ENCODE assay signal across 11 cellular contexts in the genomic region with DNA sequence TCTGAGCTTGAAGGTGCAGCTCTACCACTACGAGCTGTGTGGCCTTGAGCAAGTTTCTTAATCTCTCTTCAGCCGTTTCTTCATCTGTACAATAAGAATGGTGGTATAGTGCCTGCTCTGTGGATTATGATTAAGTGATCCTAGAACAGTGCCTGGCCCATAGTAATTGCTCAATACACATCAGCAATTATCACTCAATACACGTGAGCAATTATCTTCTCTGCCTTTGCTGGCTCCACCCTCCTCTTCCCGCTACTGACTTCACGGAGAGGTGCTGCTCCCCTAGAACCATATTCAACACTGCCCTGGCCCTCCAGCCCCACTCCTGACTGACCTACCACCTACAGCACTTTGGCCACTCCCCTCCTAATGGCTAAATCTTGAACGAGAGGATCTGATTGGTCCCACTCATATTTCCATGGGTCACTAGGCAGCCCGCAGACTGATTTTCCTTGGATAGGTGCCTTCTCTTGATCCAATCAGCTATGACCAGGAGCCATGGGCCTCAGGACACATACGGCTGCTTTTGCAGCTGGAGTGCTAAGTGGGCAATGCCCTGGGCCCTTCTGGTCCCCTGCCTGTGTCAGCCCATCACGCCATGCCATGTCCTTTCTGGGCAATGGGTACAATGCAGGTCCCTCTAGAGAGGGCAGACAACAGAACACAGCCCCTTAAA.
DNase-seq lines count a peak whose midpoint lies in the region; ATAC-seq and TF ChIP-seq lines count a peak whose summit lies in the region.
"Had no signal": no experiment of that assay in that cellular context is flagged by ENCODE, and none has a peak within 500 bp of the region (broad histone marks: within the 10 kb centered on the region; RNA-seq: fewer than 3 reads in every experiment).

No MANE protein-coding gene starts in this region.

- no peaks in the 10 kb centered on the region for H3K4me1 ChIP-seq in breast epithelium
- peaks cover 30 to 34% of the 10 kb centered on the region in 2 donors for H3K4me1 ChIP-seq in muscle layer of duodenum (ENCODE audit: control insufficient read depth in 1 of 2, insufficient read depth in 2 of 2, low read length in 2 of 2)
- H3K4me1 ChIP-seq in upper lobe of left lung = peaks cover 36 to 68% (median 58%) of the 10 kb centered on the region in 4 donors

- peak overlapping the region; percentile 40 to 70 for H3K27ac ChIP-seq in breast epithelium
- H3K27ac ChIP-seq in cingulate gyrus (ENCODE audit: low read depth, low read length) = peak overlapping the region; percentile 79
- H3K27ac ChIP-seq in muscle layer of duodenum (ENCODE audit: low read length) = peak overlapping the region; percentile 50
- H3K27ac ChIP-seq in upper lobe of left lung = peak overlapping the region; percentile 69 to 84 (median 76)

- no peak for TF ChIP-seq EP300 in upper lobe of left lung (IDR thresholded peaks at IDR 0.05)

- H3K4me3 ChIP-seq in breast epithelium (no peak overlapping the region), muscle layer of duodenum (ENCODE audit: low read depth in 1 of 2, low read length in 2 of 2) (no peak overlapping the region), upper lobe of left lung (no peak overlapping the region)

- ATAC-seq in upper lobe of left lung (ENCODE audit: low FRiP score in 2 of 2) (no peak), HG03108 (IDR thresholded peaks at IDR 0.05; ENCODE audit: unreplicated experiment) (no peak)

- H3K27me3 ChIP-seq in breast epithelium (no peaks in the 10 kb centered on the region), muscle layer of duodenum (ENCODE audit: low read depth, low read length) (no peaks in the 10 kb centered on the region), upper lobe of left lung (no peaks in the 10 kb centered on the region)

- TF ChIP-seq POLR2A in breast epithelium (IDR thresholded peaks at IDR 0.05) (no peak), upper lobe of left lung (IDR thresholded peaks at IDR 0.05) (no peak)

- H3K4me1 Mint-ChIP-seq in MCF 10A (ENCODE audit: insufficient read depth, unreplicated experiment) = peaks cover 37% of the 10 kb centered on the region

- TF ChIP-seq CTCF in breast epithelium (IDR thresholded peaks at IDR 0.05) (no peak), MCF 10A (IDR thresholded peaks at IDR 0.05; ENCODE audit: unreplicated experiment) (no peak), upper lobe of left lung (IDR thresholded peaks at IDR 0.05) (no peak)

- intact Hi-C loops in breast epithelium (cut with DNase I; ENCODE audit: low total_unique reads) (no loop called here), MCF 10A (cut with micrococcal nuclease) (no loop called here)

- BruUV-seq in MCF 10A (replicated peaks; lab: Mats Ljungman, UMichigan) = no TSS peak

- H3K9me3 Mint-ChIP-seq in MCF 10A (ENCODE audit: unreplicated experiment) = no peaks in the 10 kb centered on the region
- H3K9me3 Mint-ChIP-seq: activated naive CD4-positive, alpha-beta T cell treated with anti-CD3 and anti-CD28 coated beads for 36 hours had no signal

- no peak overlapping the region for H3K27ac Mint-ChIP-seq in MCF 10A (ENCODE audit: low read depth, unreplicated experiment)

- H3K4me3 Mint-ChIP-seq in MCF 10A (ENCODE audit: unreplicated experiment) = no peak overlapping the region
- H3K4me3 Mint-ChIP-seq: activated naive CD4-positive, alpha-beta T cell treated with anti-CD3 and anti-CD28 coated beads for 36 hours had no signal

- H3K9me3 ChIP-seq in breast epithelium = no peaks in the 10 kb centered on the region
- H3K9me3 ChIP-seq in muscle layer of duodenum (ENCODE audit: control insufficient read depth in 1 of 2, low read length in 2 of 2) = no peaks in the 10 kb centered on the region
- no peaks in the 10 kb centered on the region for H3K9me3 ChIP-seq in upper lobe of left lung

- POLR2A ChIA-PET in MCF 10A (lab: Yijun Ruan, JAX) = no interaction called here

- no peak for DNase-seq in breast epithelium (ENCODE audit: low spot score in 2 of 2)
- no peak for DNase-seq in MCF 10A (ENCODE audit: unreplicated experiment)
- DNase-seq in upper lobe of left lung = no peak
- DNase-seq in 8988T = no peak
- no peak for DNase-seq in pons (ENCODE audit: low spot score)
- DNase-seq: activated naive CD4-positive, alpha-beta T cell treated with anti-CD3 and anti-CD28 coated beads for 36 hours; GF-D8; NCI-H1105 had no signal

- H3K27me3 Mint-ChIP-seq in MCF 10A (ENCODE audit: insufficient read depth, unreplicated experiment) = no peaks in the 10 kb centered on the region

- CTCF ChIA-PET in MCF 10A (lab: Yijun Ruan, JAX) = interaction anchor here (0.6 kb wide), 1 partner anchor 366 kb away, joined by 3 read pairs; no protein-coding TSS in a partner anchor

- WGBS in upper lobe of left lung, 2 donors = 83% methylated on average over 7 to 9 of the region's 9 CpGs

- H3K36me3 Mint-ChIP-seq in MCF 10A (ENCODE audit: insufficient read depth, unreplicated experiment) = peaks cover 25% of the 10 kb centered on the region

- H3K36me3 ChIP-seq in breast epithelium (no peaks in the 10 kb centered on the region), muscle layer of duodenum (ENCODE audit: control insufficient read depth in 1 of 2, insufficient read depth in 2 of 2, low read length in 2 of 2) (no peaks in the 10 kb centered on the region), upper lobe of left lung (peaks cover 0 to 12% (median 2%) of the 10 kb centered on the region in 4 donors)
